20 cellular contexts compared by ENCODE assay signal in genomic region chr7:46357290-46357689, GRCh38.
DNase-seq lines count a peak whose midpoint lies in the region; ATAC-seq, FAIRE-seq and TF ChIP-seq lines count a peak whose summit lies in the region.
"Had no signal": no experiment of that assay in that cellular context is flagged by ENCODE, and none has a peak within 500 bp of the region (broad histone marks: within the 10 kb centered on the region; RNA-seq: fewer than 3 reads in every experiment).

No MANE protein-coding gene starts in this region.

- no peak overlapping the region for H2AFZ ChIP-seq in GM12878 (ENCODE audit: control insufficient read depth, low read depth, low read length)

- in situ Hi-C loops in GM12878 (cut with MboI) (loop anchor here (25.0 kb wide), 1 partner anchor 730 kb away; no protein-coding TSS in a partner anchor), GM13977 (cut with MboI; ENCODE audit: low pct_unique_long_range_greater_than_20kb, low sequenced_read_pairs, unreplicated experiment) (no loop called here)

- peak overlapping the region in 6 of 11 experiments; percentile 10 to 49 (median 28); a peak in 6 of 22 replicates for H3K4me2 ChIP-seq in BLaER1 treated with 17β-estradiol and CSF1 and Interleukin-3, amounts not matched to agents 10 nM and 100 nM
- no peak overlapping the region for H3K4me2 ChIP-seq in GM12878 (ENCODE audit: control insufficient read depth, insufficient read depth)

- WGBS in GM12878 (ENCODE audit: insufficient coverage, insufficient replicate concordance, low lambda C conversion rate, missing lambda C conversion rate): 0% methylated on average over 2 of the region's 2 CpGs
- WGBS in tibial nerve, 2 donors: 89 to 90% methylated on average over 2 of the region's 2 CpGs

- no peaks in the 10 kb centered on the region for H3K36me3 ChIP-seq in BLaER1 treated with 17β-estradiol and CSF1 and Interleukin-3, amounts not matched to agents 10 nM and 100 nM
- H3K36me3 ChIP-seq in GM12878 (ENCODE audit: control insufficient read depth in 2 of 2, insufficient read depth in 2 of 2, low read length in 1 of 2) (no peaks in the 10 kb centered on the region), tibial nerve (no peaks in the 10 kb centered on the region)
- H3K36me3 ChIP-seq: BE2C, HAP-1 had no signal

- no peak for FAIRE-seq in GM12878 (lab: Jason Lieb, UNC)
- FAIRE-seq: D721Med had no signal

- TF ChIP-seq EP300 in GM12878 (IDR thresholded peaks at IDR 0.05; ENCODE audit: borderline replicate concordance in 1 of 2, control insufficient read depth in 1 of 2, low read depth in 2 of 2, low read length in 2 of 2) (no peak), tibial nerve (IDR thresholded peaks at IDR 0.05) (no peak)

- CTCF ChIA-PET in GM12878 (lab: Yijun Ruan, JAX): interaction anchor here (0.8 to 4.7 kb wide), 8 partner anchors 11 to 731 kb away, joined by 3 to 57 read pairs (median 4); partner anchors contain the start of gene IGFBP3

- TF ChIP-seq POLR2A in GM12878 (IDR thresholded peaks at IDR 0.05; ENCODE audit: low read depth, low read length) (no peak), tibial nerve (IDR thresholded peaks at IDR 0.05) (no peak)

- H3K9me3 ChIP-seq in BLaER1 treated with 17β-estradiol and CSF1 and Interleukin-3, amounts not matched to agents 10 nM and 100 nM (replicated peaks in 1 of 11): no peaks in the 10 kb centered on the region
- H3K9me3 ChIP-seq in GM12878 (replicated peaks; ENCODE audit: control insufficient read depth, insufficient read depth, low read length) (no peaks in the 10 kb centered on the region), tibial nerve (no peaks in the 10 kb centered on the region)
- H3K9me3 ChIP-seq: BE2C, HAP-1 had no signal

- POLR2A ChIA-PET in GM12878 (lab: Charles Lee): interaction anchor here (0.7 kb wide), 1 partner anchor 299 kb away, joined by 4 read pairs; no protein-coding TSS in a partner anchor

- H3K27ac ChIP-seq in BLaER1 treated with 17β-estradiol and CSF1 and Interleukin-3, amounts not matched to agents 10 nM and 100 nM: no peak overlapping the region
- H3K27ac ChIP-seq in GM12878 (ENCODE audit: control insufficient read depth, insufficient read depth) (no peak overlapping the region), tibial nerve (no peak overlapping the region)

- RAD21 ChIA-PET in GM12878 (lab: Charles Lee; ENCODE audit: unreplicated experiment): interaction anchor here (0.7 to 4.3 kb wide), 19 partner anchors 12 to 732 kb away, joined by 3 to 46 read pairs (median 4); no protein-coding TSS in a partner anchor

- intact Hi-C loops in GM12878 (cut with micrococcal nuclease; ENCODE audit: unreplicated experiment): no loop called here

- H4K20me1 ChIP-seq in BLaER1 treated with 17β-estradiol and CSF1 and Interleukin-3, amounts not matched to agents 10 nM and 100 nM: no peaks in the 10 kb centered on the region
- H4K20me1 ChIP-seq in GM12878 (ENCODE audit: control insufficient read depth, insufficient read depth): no peaks in the 10 kb centered on the region

- DNase-seq in GM12878 (ENCODE audit: low read depth, low spot score): no peak
- DNase-seq in tibial nerve (ENCODE audit: low spot score in 2 of 2): no peak
- DNase-seq in GM13977 (ENCODE audit: low spot score): no peak
- DNase-seq in LoVo (ENCODE audit: low spot score): no peak
- DNase-seq: 8988T; BE2C; CD8-positive, alpha-beta memory T cell; DMS79 treated with DMSO at 0.1 percent for 48 hours; GF-D8; NCI-H1105 treated with DMSO at 0.1 percent for 48 hours; NCI-H187; NCI-H69; SHP77 treated with DMSO at 0.1 percent for 48 hours; T-helper 17 cell had no signal

- no peak overlapping the region for H3K4me3 ChIP-seq in BLaER1 treated with 17β-estradiol and CSF1 and Interleukin-3, amounts not matched to agents 10 nM and 100 nM
- no peak overlapping the region for H3K4me3 ChIP-seq in GM12878
- no peak overlapping the region for H3K4me3 ChIP-seq in tibial nerve
- H3K4me3 ChIP-seq: HAP-1 had no signal

- BruUV-seq in GM12878 (replicated peaks; lab: Mats Ljungman, UMichigan): no TSS peak

- TF ChIP-seq CTCF in GM12878 (IDR thresholded peaks at IDR 0.05 in 2 of 3, conservative IDR thresholded peaks at IDR 0.05 in 1 of 3; ENCODE audit: control insufficient read depth in 2 of 3, extremely low read depth in 1 of 3, insufficient read depth in 1 of 3, low read depth in 3 of 3, low read length in 3 of 3) (no peak), tibial nerve (IDR thresholded peaks at IDR 0.05) (no peak), GM13977 (IDR thresholded peaks at IDR 0.05; ENCODE audit: extremely low read depth, insufficient read depth, missing control alignments) (no peak)

- ATAC-seq in GM18868 (IDR thresholded peaks at IDR 0.05; ENCODE audit: unreplicated experiment): peak; percentile 65
- ATAC-seq in HG03342 (IDR thresholded peaks at IDR 0.05; ENCODE audit: unreplicated experiment): peak; percentile 69
- peak; percentile 83 for ATAC-seq in GM12878
- no peak for ATAC-seq in HG02973 (IDR thresholded peaks at IDR 0.05; ENCODE audit: unreplicated experiment)
- ATAC-seq: T-helper 17 cell had no signal

- SMC1A ChIA-PET in GM12878 (lab: Charles Lee; ENCODE audit: uncharacterized antibody, unreplicated experiment): interaction anchor here (1.0 to 4.7 kb wide), 16 partner anchors 8 to 829 kb away, joined by 3 to 55 read pairs (median 4); partner anchors contain the start of gene IGFBP3

- H3K27me3 ChIP-seq in BLaER1 treated with 17β-estradiol and CSF1 and Interleukin-3, amounts not matched to agents 10 nM and 100 nM: no peaks in the 10 kb centered on the region
- H3K27me3 ChIP-seq in GM12878 (replicated peaks in 1 of 2; ENCODE audit: control insufficient read depth in 2 of 2, insufficient read depth in 2 of 2, low read length in 1 of 2): no peaks in the 10 kb centered on the region
- no peaks in the 10 kb centered on the region for H3K27me3 ChIP-seq in tibial nerve
- H3K27me3 ChIP-seq: BE2C had no signal

- H3K79me2 ChIP-seq in GM12878 (ENCODE audit: control insufficient read depth, insufficient read depth, low read length): no peaks in the 10 kb centered on the region

- no peak for TF ChIP-seq RAD21 in GM12878 (IDR thresholded peaks at IDR 0.05; ENCODE audit: insufficient read depth, low read depth, low read length)

- peaks cover 0 to 11% (median 8%) of the 10 kb centered on the region in 10 experiments; a peak in 8 of 20 replicates for H3K4me1 ChIP-seq in BLaER1 treated with 17β-estradiol and CSF1 and Interleukin-3, amounts not matched to agents 10 nM and 100 nM
- H3K4me1 ChIP-seq in GM12878 (ENCODE audit: control insufficient read depth, insufficient read depth, low read length): no peaks in the 10 kb centered on the region
- no peaks in the 10 kb centered on the region for H3K4me1 ChIP-seq in tibial nerve
- H3K4me1 ChIP-seq: BE2C, HAP-1 had no signal

- no peak overlapping the region for H3K9ac ChIP-seq in BLaER1 treated with 17β-estradiol and CSF1 and Interleukin-3, amounts not matched to agents 10 nM and 100 nM
- no peak overlapping the region for H3K9ac ChIP-seq in GM12878 (ENCODE audit: control insufficient read depth, insufficient read depth, low read length)

TF ChIP-seq in GM12878, 131 proteins besides CTCF, POLR2A, EP300 and RAD21:
- TF ChIP-seq SPI1 (IDR thresholded peaks at IDR 0.05; ENCODE audit: borderline replicate concordance, insufficient read depth, low read depth, low read length) (peak; percentile 64; the same call in 1 of the 2 replicates), PKNOX1 (IDR thresholded peaks at IDR 0.05) (no peak), MTA2 (IDR thresholded peaks at IDR 0.05; ENCODE audit: low read depth) (no peak), BCL11A (IDR thresholded peaks at IDR 0.05; ENCODE audit: low read depth, low read length) (0 out of 2 replicates have a peak, but pooled peaks have one; percentile 11), SMARCA5 (IDR thresholded peaks at IDR 0.05) (no peak), IKZF1 (conservative IDR thresholded peaks at IDR 0.05) (0 out of 2 replicates have a peak, but pooled peaks have one; percentile 21), YBX1 (IDR thresholded peaks at IDR 0.05) (no peak), HDGF (IDR thresholded peaks at IDR 0.05) (no peak), ATF7 (IDR thresholded peaks at IDR 0.05; ENCODE audit: low read depth) (no peak), JUNB (IDR thresholded peaks at IDR 0.05) (peak; percentile 70), ETV6 (conservative IDR thresholded peaks at IDR 0.05 in 1 of 2, IDR thresholded peaks at IDR 0.05 in 1 of 2; ENCODE audit: borderline replicate concordance in 1 of 2, low read depth in 1 of 2) (no peak), GATAD2B (conservative IDR thresholded peaks at IDR 0.05; ENCODE audit: low read depth) (no peak), IRF5 (IDR thresholded peaks at IDR 0.05; ENCODE audit: borderline replicate concordance) (no peak), HDAC6 (IDR thresholded peaks at IDR 0.05; ENCODE audit: unreplicated experiment) (no peak), NFIC (IDR thresholded peaks at IDR 0.05; ENCODE audit: low read depth, low read length) (peak; percentile 56; the same call in 1 of the 2 replicates), KDM1A (IDR thresholded peaks at IDR 0.05; ENCODE audit: borderline replicate concordance) (no peak), RUNX3 (IDR thresholded peaks at IDR 0.05; ENCODE audit: low read length) (peak; percentile 78), EED (IDR thresholded peaks at IDR 0.05; ENCODE audit: low read depth) (peak; percentile 59), LARP7 (IDR thresholded peaks at IDR 0.05) (no peak)
